In the genomic region with DNA sequence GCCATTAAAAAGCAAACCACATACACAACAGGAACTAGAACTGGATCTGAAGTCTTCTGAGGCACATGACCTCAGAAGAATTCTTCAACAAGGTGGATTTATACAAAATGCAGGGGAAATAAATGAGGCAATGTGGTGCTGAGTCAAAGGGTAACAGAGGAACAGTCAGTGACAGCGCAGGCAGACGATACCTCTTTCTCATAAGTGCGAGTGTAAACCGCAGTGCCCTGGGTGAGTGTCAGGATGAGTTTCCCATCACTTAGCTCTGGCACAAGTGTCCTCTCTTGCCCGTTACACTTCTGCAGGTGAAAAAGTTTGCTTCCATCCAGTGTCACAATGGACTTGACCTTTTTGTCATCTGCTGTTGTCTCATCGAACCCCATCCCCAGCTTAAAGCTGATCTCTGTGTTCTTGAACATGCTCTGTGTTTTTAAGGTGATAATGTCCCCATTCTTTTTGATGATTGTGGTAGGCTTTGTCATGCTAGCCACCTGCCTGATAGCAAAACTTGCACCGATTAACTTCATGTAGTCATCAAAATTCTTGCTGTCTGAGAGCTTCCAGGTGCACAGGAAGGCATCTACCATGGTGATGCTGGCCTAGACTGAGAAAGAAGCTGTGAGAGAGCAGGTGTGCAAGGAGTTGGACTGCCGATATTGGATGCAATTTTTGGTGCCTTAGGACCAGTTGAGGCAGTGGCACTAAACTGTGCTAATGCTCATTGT, we compare ENCODE assay signal across 17 cellular contexts.
DNase-seq lines count a peak whose midpoint lies in the region; ATAC-seq and TF ChIP-seq lines count a peak whose summit lies in the region.
"Had no signal": no experiment of that assay in that cellular context is flagged by ENCODE, and none has a peak within 500 bp of the region (broad histone marks: within the 10 kb centered on the region; RNA-seq: fewer than 3 reads in every experiment).

No MANE protein-coding gene starts in this region.

- no peaks in the 10 kb centered on the region for H3K9me3 Mint-ChIP-seq in memory B cell

- H3K27ac Mint-ChIP-seq in memory B cell, result peak overlapping the region; percentile 70
- H3K27ac Mint-ChIP-seq: progenitor cell of endocrine pancreas had no signal

- H3K4me1 ChIP-seq in tibial artery, result no peaks in the 10 kb centered on the region
- H3K4me1 ChIP-seq in effector memory CD4-positive, alpha-beta T cell (ENCODE audit: control insufficient read depth, insufficient read depth, low read length, poor library complexity, severe bottlenecking), result no peaks in the 10 kb centered on the region
- H3K4me1 ChIP-seq: thyroid gland had no signal

- no peaks in the 10 kb centered on the region for H3K27me3 ChIP-seq in tibial artery
- H3K27me3 ChIP-seq in effector memory CD4-positive, alpha-beta T cell (replicated peaks; ENCODE audit: control insufficient read depth, insufficient read depth, low read length, poor library complexity, severe bottlenecking), result no peaks in the 10 kb centered on the region
- H3K27me3 ChIP-seq: thyroid gland had no signal

- TF ChIP-seq CTCF in tibial artery (IDR thresholded peaks at IDR 0.05), result no peak

- ATAC-seq in GM18867 (IDR thresholded peaks at IDR 0.05; ENCODE audit: unreplicated experiment) (peak; percentile 90), memory B cell (ENCODE audit: low read depth) (peak; percentile 19), Right ventricle myocardium superior (ENCODE audit: poor library complexity) (no peak)

- no peaks in the 10 kb centered on the region for H3K27me3 Mint-ChIP-seq in memory B cell
- H3K27me3 Mint-ChIP-seq: naive B cell, progenitor cell of endocrine pancreas had no signal

- DNase-seq in activated T-cell treated with anti-CD3 and anti-CD28 coated beads for 48 hours (ENCODE audit: low read depth) (peak; percentile 45), activated T-cell treated with anti-CD3 and anti-CD28 coated beads for 4 hours (no peak), RPMI8226 (peak; percentile 41), memory B cell (ENCODE audit: low spot score in 2 of 2) (no peak), tibial artery (no peak), Right ventricle myocardium superior (no peak)
- DNase-seq in effector memory CD4-positive, alpha-beta T cell, result no peak
- DNase-seq: cerebellar nuclear complex; foreskin melanocyte; GF-D8; naive B cell; NCI-H2227 treated with DMSO at 0.1 percent for 48 hours; NK-92 treated with Interleukin-12 subunit alpha and Interleukin-12 subunit beta, amount 100 ng/mL, for 24 hours; SHP77 treated with DMSO at 0.1 percent for 48 hours; thyroid gland had no signal

- no peaks in the 10 kb centered on the region for H3K36me3 Mint-ChIP-seq in memory B cell
- H3K36me3 Mint-ChIP-seq: naive B cell had no signal

- no peak overlapping the region for H3K4me3 ChIP-seq in tibial artery
- no peak overlapping the region for H3K4me3 ChIP-seq in effector memory CD4-positive, alpha-beta T cell (ENCODE audit: insufficient read depth, low read depth, low read length, poor library complexity, severe bottlenecking)
- H3K4me3 ChIP-seq: thyroid gland had no signal

- no peak overlapping the region for H3K27ac ChIP-seq in tibial artery
- H3K27ac ChIP-seq in effector memory CD4-positive, alpha-beta T cell (ENCODE audit: insufficient read depth, low read length, poor library complexity, severe bottlenecking), result no peak overlapping the region
- H3K27ac ChIP-seq: thyroid gland had no signal

- H3K9me3 ChIP-seq in tibial artery, result no peaks in the 10 kb centered on the region
- H3K9me3 ChIP-seq in effector memory CD4-positive, alpha-beta T cell (ENCODE audit: control insufficient read depth, low read length), result no peaks in the 10 kb centered on the region
- H3K9me3 ChIP-seq: thyroid gland had no signal

- peaks cover 9% of the 10 kb centered on the region for H3K4me1 Mint-ChIP-seq in memory B cell

- intact Hi-C loops in tibial artery (cut with DNase I; ENCODE audit: low total_unique reads) (no loop called here), Right ventricle myocardium superior (cut with DNase I) (no loop called here)

- H3K36me3 ChIP-seq in tibial artery, result no peaks in the 10 kb centered on the region
- no peaks in the 10 kb centered on the region for H3K36me3 ChIP-seq in effector memory CD4-positive, alpha-beta T cell (ENCODE audit: control insufficient read depth, insufficient read depth, low read length)
- H3K36me3 ChIP-seq: thyroid gland had no signal

- no peak overlapping the region for H3K4me3 Mint-ChIP-seq in memory B cell
- H3K4me3 Mint-ChIP-seq: naive B cell had no signal

Comparison
In these comparisons a context has a peak if more than half of its experiments do, and no peak if none do; other contexts are left out.
1. DNase-seq: peak in activated T-cell treated with anti-CD3 and anti-CD28 coated beads for 48 hours (single experiment) and RPMI8226 (single experiment); none in activated T-cell treated with anti-CD3 and anti-CD28 coated beads for 4 hours (single experiment), memory B cell (0 of 2), tibial artery (0 of 2), effector memory CD4-positive, alpha-beta T cell (0 of 3) and Right ventricle myocardium superior (single experiment).